Comparison of ENCODE assay signal across 27 cellular contexts in genomic region chr2:174428214-174428613, GRCh38.
"Had no signal": no experiment of that assay in that cellular context is flagged by ENCODE, and none has a peak within 500 bp of the region (broad histone marks: within the 10 kb centered on the region; RNA-seq: fewer than 3 reads in every experiment).

No MANE protein-coding gene starts in this region.

- H3K27me3 ChIP-seq: ascending aorta, cardiac muscle cell, SJCRH30 had no signal

- H3K27ac Mint-ChIP-seq: activated CD4-positive, alpha-beta T cell treated with anti-CD3 and anti-CD28 coated beads, Interleukin-2, amount 10 ng/mL, durations not matched to agents 24 days and 14 days; activated CD8-positive, alpha-beta T cell treated with anti-CD3 and anti-CD28 coated beads for 36 hours; activated naive CD8-positive, alpha-beta T cell treated with anti-CD3 and anti-CD28 coated beads, Interleukin-2, amount 10 ng/mL, durations not matched to agents 7 days and 5 days; activated T-cell treated with anti-CD3 and anti-CD28 coated beads, Interleukin-2, amount 50 U/mL, for 72 hours; activated T-helper 17 cell treated with anti-CD3 and anti-CD28 coated beads, Interleukin-2, amount 50 U/mL, for 72 hours; T-helper 1 cell treated with Interleukin-12 subunit alpha and Interleukin-12 subunit beta and Interleukin-4 antibody, amounts not matched to agents 30 μg/mL and 1 μg/mL, for 36 hours; T-helper 2 cell treated with Interferon-gamma antibody and Interleukin-4, amounts not matched to agents 5 μg/mL and 100 μg/mL, for 36 hours had no signal

- H3K4me3 ChIP-seq: ascending aorta, cardiac muscle cell, SJCRH30, SK-N-MC had no signal

- H3K9me3 Mint-ChIP-seq: activated CD4-positive, alpha-beta T cell treated with anti-CD3 and anti-CD28 coated beads, Interleukin-2, amount 10 ng/mL, durations not matched to agents 24 days and 14 days; T-helper 1 cell treated with Interleukin-12 subunit alpha and Interleukin-12 subunit beta and Interleukin-4 antibody, amounts not matched to agents 30 μg/mL and 1 μg/mL, for 36 hours; T-helper 2 cell treated with Interferon-gamma antibody and Interleukin-4, amounts not matched to agents 5 μg/mL and 100 μg/mL, for 36 hours had no signal

- ATAC-seq: activated CD8-positive, alpha-beta T cell treated with anti-CD3 and anti-CD28 coated beads for 36 hours; activated T-cell treated with anti-CD3 and anti-CD28 coated beads, Interleukin-2, amount 50 U/mL, for 72 hours; activated T-helper 17 cell treated with anti-CD3 and anti-CD28 coated beads, Interleukin-2, amount 50 U/mL, for 72 hours; Panc1 had no signal

- H3K27ac ChIP-seq: ascending aorta, cardiac muscle cell, SJCRH30, SK-N-MC had no signal

- H3K4me1 ChIP-seq: ascending aorta, SJCRH30 had no signal

- H3K4me3 Mint-ChIP-seq: activated CD4-positive, alpha-beta T cell treated with anti-CD3 and anti-CD28 coated beads, Interleukin-2, amount 10 ng/mL, durations not matched to agents 24 days and 14 days; activated CD8-positive, alpha-beta T cell treated with anti-CD3 and anti-CD28 coated beads for 36 hours; activated naive CD8-positive, alpha-beta T cell treated with anti-CD3 and anti-CD28 coated beads, Interleukin-2, amount 10 ng/mL, durations not matched to agents 7 days and 5 days; activated T-cell treated with anti-CD3 and anti-CD28 coated beads, Interleukin-2, amount 50 U/mL, for 72 hours; activated T-helper 17 cell treated with anti-CD3 and anti-CD28 coated beads, Interleukin-2, amount 50 U/mL, for 72 hours; T-helper 1 cell treated with Interleukin-12 subunit alpha and Interleukin-12 subunit beta and Interleukin-4 antibody, amounts not matched to agents 30 μg/mL and 1 μg/mL, for 36 hours; T-helper 2 cell treated with Interferon-gamma antibody and Interleukin-4, amounts not matched to agents 5 μg/mL and 100 μg/mL, for 36 hours had no signal

- H3K4me1 Mint-ChIP-seq: activated CD4-positive, alpha-beta T cell treated with anti-CD3 and anti-CD28 coated beads, Interleukin-2, amount 10 ng/mL, durations not matched to agents 24 days and 14 days; activated naive CD8-positive, alpha-beta T cell treated with anti-CD3 and anti-CD28 coated beads, Interleukin-2, amount 10 ng/mL, durations not matched to agents 7 days and 5 days; activated T-helper 17 cell treated with anti-CD3 and anti-CD28 coated beads, Interleukin-2, amount 50 U/mL, for 72 hours had no signal

- H3K9me3 ChIP-seq: ascending aorta had no signal

- H3K27me3 Mint-ChIP-seq: activated CD4-positive, alpha-beta T cell treated with anti-CD3 and anti-CD28 coated beads, Interleukin-2, amount 10 ng/mL, durations not matched to agents 24 days and 14 days; activated CD8-positive, alpha-beta T cell treated with anti-CD3 and anti-CD28 coated beads for 36 hours; activated naive CD8-positive, alpha-beta T cell treated with anti-CD3 and anti-CD28 coated beads, Interleukin-2, amount 10 ng/mL, durations not matched to agents 7 days and 5 days; activated T-helper 17 cell treated with anti-CD3 and anti-CD28 coated beads, Interleukin-2, amount 50 U/mL, for 72 hours had no signal

- DNase-seq: activated CD4-positive, alpha-beta T cell treated with anti-CD3 and anti-CD28 coated beads, Interleukin-2, amount 10 ng/mL, durations not matched to agents 24 days and 14 days; activated CD4-positive, alpha-beta T cell treated with anti-CD3 and anti-CD28 coated beads, Interleukin-2, amount 50 U/mL, for 4 hours; activated CD8-positive, alpha-beta T cell treated with anti-CD3 and anti-CD28 coated beads for 36 hours; activated effector memory CD4-positive, alpha-beta T cell treated with anti-CD3 and anti-CD28 coated beads, Interleukin-2, amount 50 U/mL, for 16 hours; activated naive CD4-positive, alpha-beta T cell; activated naive CD4-positive, alpha-beta T cell treated with anti-CD3 and anti-CD28 coated beads, Interleukin-2, amount 50 U/mL, for 16 hours; activated naive CD8-positive, alpha-beta T cell treated with anti-CD3 and anti-CD28 coated beads, Interleukin-2, amount 10 ng/mL, durations not matched to agents 7 days and 5 days; activated T-cell treated with anti-CD3 and anti-CD28 coated beads, Interleukin-2, amount 50 U/mL, for 1 hour; activated T-cell treated with anti-CD3 and anti-CD28 coated beads, Interleukin-2, amount 50 U/mL, for 72 hours; amygdala; MM.1S; MV-4-11; NCI-H1092; NCI-H1436 treated with DMSO at 0.1 percent for 48 hours; NCI-H1694 treated with DMSO at 0.1 percent for 48 hours; NCI-H2029; NCI-H345; NCI-H524 treated with DMSO at 0.1 percent for 48 hours; SHP77; SJCRH30 had no signal
